23 cellular contexts compared by ENCODE assay signal in genomic region chr11:134337051-134337450, GRCh38.
"Had no signal": no experiment of that assay in that cellular context is flagged by ENCODE, and none has a peak within 500 bp of the region (broad histone marks: within the 10 kb centered on the region; RNA-seq: fewer than 3 reads in every experiment).

No MANE protein-coding gene starts in this region.

- DNase-seq: occipital lobe; ovary; posterior cingulate gyrus; psoas muscle; right cardiac atrium; right lobe of liver; sigmoid colon; small intestine; stimulated activated CD4-positive, alpha-beta T cell treated with anti-CD3 and anti-CD28 coated beads, Interleukin-15, amount 100 ng/mL, for 24 hours; stimulated activated CD4-positive, alpha-beta T cell treated with anti-CD3 and anti-CD28 coated beads, Interleukin-2, amount 100 ng/mL, for 24 hours; stimulated activated CD4-positive, alpha-beta T cell treated with anti-CD3 and anti-CD28 coated beads, Interleukin-2, amount 100 ng/mL, for 48 hours; stimulated activated CD4-positive, alpha-beta T cell treated with anti-CD3 and anti-CD28 coated beads, Interleukin-4, amount 100 ng/mL, for 24 hours; stimulated activated naive B cell treated with anti-CD40 and anti-IgM and Interleukin-4, amounts not matched to agents 10 μg/mL and 1 μg/mL and 100 μg/mL, for 72 hours; stimulated activated naive CD4-positive, alpha-beta T cell treated with Interleukin-2 at 50 U/mL for 16 hours; stomach; thyroid gland; trophoblast cell; upper lobe of left lung had no signal

- H3K27ac ChIP-seq: neural progenitor cell, ovary, parathyroid adenoma, psoas muscle, right lobe of liver, sigmoid colon, stomach, thoracic aorta, thyroid gland, tibial nerve, upper lobe of left lung, vagina had no signal

- H3K4me1 ChIP-seq: neural progenitor cell, parathyroid adenoma, right lobe of liver had no signal

- H3K4me3 ChIP-seq: neural progenitor cell, ovary, psoas muscle, right lobe of liver, sigmoid colon, stomach, thoracic aorta, thyroid gland, tibial nerve, upper lobe of left lung, vagina had no signal

- H3K27me3 ChIP-seq: ovary, right lobe of liver, sigmoid colon, thyroid gland, tibial nerve, vagina had no signal

- H3K9me3 ChIP-seq: ovary, psoas muscle, right lobe of liver, sigmoid colon, stomach, thoracic aorta, thyroid gland, tibial nerve, upper lobe of left lung, vagina had no signal

- H3K36me3 ChIP-seq: neural progenitor cell, ovary, right lobe of liver, stomach, thoracic aorta, thyroid gland, tibial nerve, upper lobe of left lung, vagina had no signal
